8 cellular contexts compared by ENCODE assay signal in the genomic region with DNA sequence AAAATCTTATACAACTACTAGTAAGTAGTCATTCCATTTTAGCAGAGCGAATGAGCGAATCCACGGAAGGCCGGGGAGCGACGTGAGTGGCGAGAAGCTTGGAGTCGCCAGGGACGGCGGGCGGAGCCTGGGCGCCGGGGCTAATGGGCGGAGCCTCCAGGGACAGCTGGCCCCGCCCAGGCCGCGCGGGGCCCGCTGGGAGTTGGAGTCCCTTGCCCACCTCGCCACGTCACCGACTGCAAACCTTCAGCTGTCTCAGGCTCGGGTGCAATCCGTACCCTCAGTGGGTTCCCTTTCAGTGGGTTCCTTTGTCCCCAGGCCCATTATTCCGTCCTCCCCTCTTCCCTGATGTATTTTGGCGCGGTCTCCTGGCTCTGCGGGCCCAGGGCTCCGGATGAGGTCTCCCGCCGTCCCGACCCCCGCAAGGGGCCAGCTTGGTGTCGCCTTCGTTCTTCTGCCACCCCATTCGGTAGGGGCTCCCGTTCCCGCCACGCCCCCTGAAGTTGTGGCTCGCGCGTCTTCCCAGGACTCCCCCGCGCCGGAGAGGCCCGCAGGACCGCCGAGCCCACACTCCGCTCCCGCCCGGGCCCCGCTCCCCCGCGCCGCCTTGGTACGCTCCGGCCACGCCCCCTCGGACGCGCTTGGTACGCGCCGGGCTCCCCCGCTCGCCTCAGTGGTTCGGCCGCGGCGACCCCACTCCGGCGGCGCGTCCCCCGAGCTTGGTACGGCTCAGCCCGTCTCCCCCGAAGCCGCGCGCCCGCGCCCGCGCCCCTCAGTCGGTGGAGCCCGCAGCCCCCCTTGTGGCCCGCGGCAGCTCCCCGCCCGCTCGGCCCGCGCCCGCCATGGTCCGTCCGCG. TPM values are rescaled to one million over a fixed set of nuclear protein-coding genes. Genes with fewer than 3 reads are reported as not detected.
DNase-seq lines count a peak whose midpoint lies in the region; ATAC-seq, FAIRE-seq and TF ChIP-seq lines count a peak whose summit lies in the region.

A gene (plus strand): TSS at position 673 of the 856 bp plus-strand sequence.

- H3K27ac ChIP-seq in VCaP (peak within 1 kb of the TSS; percentile 99), small intestine (ENCODE audit: low read depth in 1 of 2, low read length in 1 of 2) (peak within 1 kb of the TSS; percentile 93 to 98)

- in situ Hi-C loops in T47D (cut with HindIII; ENCODE audit: low pct_unique_long_range_greater_than_20kb, low sequenced_read_pairs), result no loop called here

- peak; percentile 75 for ATAC-seq in GM18868 (IDR thresholded peaks at IDR 0.05; ENCODE audit: unreplicated experiment)
- ATAC-seq in HG03108 (IDR thresholded peaks at IDR 0.05; ENCODE audit: unreplicated experiment), result peak; percentile 69

- TF ChIP-seq CTCF in VCaP (conservative IDR thresholded peaks at IDR 0.05), result no peak

- peaks cover 0 to 6% of the 10 kb centered on the region in 2 donors for H3K36me3 ChIP-seq in small intestine (ENCODE audit: control insufficient read depth in 2 of 2, insufficient read depth in 2 of 2, low read length in 2 of 2)

- H3K4me3 ChIP-seq in small intestine (ENCODE audit: low read depth in 1 of 2, low read length in 2 of 2), result peak within 1 kb of the TSS; percentile 91 to 92

- H3K27me3 ChIP-seq in small intestine (ENCODE audit: control insufficient read depth in 2 of 2, insufficient read depth in 2 of 2, low read length in 2 of 2), result no peaks in the 10 kb centered on the region

- 1 to 3% (median 3%) methylated on average over 49 to 98 of the region's 98 CpGs for WGBS in small intestine, 3 donors

- no peaks in the 10 kb centered on the region for H3K9me3 ChIP-seq in small intestine (ENCODE audit: control insufficient read depth, low read depth)

- DNase-seq in A172 (ENCODE audit: low spot score) (peak; percentile 86), NCI-H2196 (lab: John Stamatoyannopoulos, UW; ENCODE audit: unreplicated experiment) (peak; percentile 90), T47D (ENCODE audit: low read depth in 1 of 2, low spot score in 1 of 2) (peak; percentile 83 to 94), iPS-NIHi11 (ENCODE audit: low spot score) (peak; percentile 99), small intestine (peak; percentile 93)

- FAIRE-seq in small intestine (lab: Jason Lieb, UNC), result no peak

- H3K4me1 ChIP-seq in small intestine (ENCODE audit: control insufficient read depth in 2 of 2, insufficient read depth in 1 of 2, low read depth in 1 of 2, low read length in 1 of 2), result no peaks in the 10 kb centered on the region

RNA-seq across cellular contexts. Expression of the gene that starts here (rescaled TPM):
- total RNA-seq in A172 (2014; rRNA removed; shearing (Covaris generic)), result 119 and 139 TPM in 2 replicates
- polyA plus RNA-seq in small intestine, result 100 to 1,000 TPM in 1 of 3 donors, 10 to 100 TPM in 2; 71.4 to 101 (median 74.8) TPM

Comparison
In these comparisons a context has a peak if more than half of its experiments do, and no peak if none do; other contexts are left out.
1. Peak in every context shown above with its lines: DNase-seq, ATAC-seq, H3K4me3 ChIP-seq and H3K27ac ChIP-seq.